38 cellular contexts compared by ENCODE assay signal in genomic region chr6:25878721-25879322, GRCh38. TPM values are rescaled to one million over a fixed set of nuclear protein-coding genes. Genes with fewer than 3 reads are reported as not detected.
"Had no signal": no experiment of that assay in that cellular context is flagged by ENCODE, and none has a peak within 500 bp of the region (broad histone marks: within the 10 kb centered on the region; RNA-seq: fewer than 3 reads in every experiment).

No MANE protein-coding gene starts in this region.

- H3K27ac ChIP-seq: KMS-11 had no signal

- DNase-seq: Karpas-422, Kasumi-1, MG63, MM.1S, NCI-H1048, NCI-H1092, NCI-H1092 treated with DMSO at 0.1 percent for 48 hours, NCI-H1105, NCI-H1105 treated with DMSO at 0.1 percent for 48 hours, NCI-H1417, NCI-H1417 treated with DMSO at 0.1 percent for 48 hours, NCI-H1436, NCI-H1436 treated with DMSO at 0.1 percent for 48 hours, NCI-H146, NCI-H1694, NCI-H1694 treated with DMSO at 0.1 percent for 48 hours, NCI-H187, NCI-H187 treated with DMSO at 0.1 percent for 48 hours, NCI-H1930, NCI-H2029, NCI-H2029 treated with DMSO at 0.1 percent for 48 hours, NCI-H2081, NCI-H2081 treated with DMSO at 0.1 percent for 48 hours, NCI-H2107, NCI-H2171, NCI-H2171 treated with DMSO at 0.1 percent for 48 hours, NCI-H2227 treated with DMSO at 0.1 percent for 48 hours, NCI-H226, NCI-H345, NCI-H446, NCI-H446 treated with DMSO at 0.1 percent for 48 hours, NCI-H510A, NCI-H510A treated with DMSO at 0.1 percent for 48 hours had no signal

- H3K9ac ChIP-seq: KMS-11 had no signal

- H3K36me3 ChIP-seq: MG63 had no signal

- H3K9me3 ChIP-seq: MG63 had no signal

- H3K4me2 ChIP-seq: KMS-11 had no signal

- H3K4me3 ChIP-seq: MG63 had no signal

- H3K27me3 ChIP-seq: MG63 had no signal

RNA-seq across cellular contexts. Expression of gene SLC17A3, which starts 4.8 kb away (rescaled TPM):
- total RNA-seq: LHCN-M2, M059J, MCF 10A, NCI-H460 had no signal

RNA-seq across cellular contexts. Expression of gene SLC17A1, which starts 47.0 kb away (rescaled TPM):
- total RNA-seq: LHCN-M2, M059J, MCF 10A, NCI-H460 had no signal

RNA-seq across cellular contexts. Expression of gene SLC17A2, which starts 51.7 kb away (rescaled TPM):
- total RNA-seq: LHCN-M2, M059J, MCF 10A, NCI-H460 had no signal
